8 cellular contexts compared by ENCODE assay signal in genomic region chr11:111429066-111429506, GRCh38. TPM values are rescaled to one million over a fixed set of nuclear protein-coding genes. Genes with fewer than 3 reads are reported as not detected.
DNase-seq lines count a peak whose midpoint lies in the region; ATAC-seq and TF ChIP-seq lines count a peak whose summit lies in the region.

No MANE protein-coding gene starts in this region.

- H3K4me1 ChIP-seq in body of pancreas (peaks cover 5% of the 10 kb centered on the region), left lung (no peaks in the 10 kb centered on the region)

- TF ChIP-seq CTCF in body of pancreas (IDR thresholded peaks at IDR 0.05), result peak; percentile 58 to 82 (median 75)
- peak; percentile 48 to 64 for TF ChIP-seq CTCF in left lung (IDR thresholded peaks at IDR 0.05)
- TF ChIP-seq CTCF in natural killer cell (IDR thresholded peaks at IDR 0.05), result no peak

- peaks cover 7 to 15% of the 10 kb centered on the region in 2 donors for H3K27me3 Mint-ChIP-seq in natural killer cell (ENCODE audit: low read depth in 2 of 2)

- DNase-seq in CMK (ENCODE audit: low read depth), result peak; percentile 48
- DNase-seq in HS-27A (ENCODE audit: low read depth), result peak; percentile 17
- DNase-seq in T follicular helper cell (ENCODE audit: low read depth), result peak; percentile 32
- peak; percentile 64 to 79 (median 76) for DNase-seq in body of pancreas
- no peak for DNase-seq in left lung
- DNase-seq in stimulated activated CD8-positive, alpha-beta memory T cell treated with anti-CD3 and anti-CD28 coated beads, Interleukin-7, amount 100 ng/mL, for 4 hours (ENCODE audit: low read depth in 2 of 2), result peak; percentile 8 to 26
- no peak for DNase-seq in natural killer cell

- TF ChIP-seq POLR2A in body of pancreas (IDR thresholded peaks at IDR 0.05), result no peak

- no peaks in the 10 kb centered on the region for H3K4me1 Mint-ChIP-seq in natural killer cell

- intact Hi-C loops in body of pancreas (cut with DNase I), result loop anchor here (5.0 kb wide), 1 partner anchor 147 kb away; no protein-coding TSS in a partner anchor
- intact Hi-C loops in left lung (cut with DNase I), result loop anchor here in 1 of 2 donors (5.0 kb wide), 1 partner anchor 147 kb away; no protein-coding TSS in a partner anchor
- intact Hi-C loops in natural killer cell (cut with micrococcal nuclease), result no loop called here

- H3K9me3 ChIP-seq in body of pancreas, result no peaks in the 10 kb centered on the region
- no peaks in the 10 kb centered on the region for H3K9me3 ChIP-seq in left lung

- H3K27ac ChIP-seq in body of pancreas, result no peak overlapping the region
- no peak overlapping the region for H3K27ac ChIP-seq in left lung

- WGBS in body of pancreas, 2 donors, result 13 to 24% methylated on average over 7 of the region's 7 CpGs

- no peaks in the 10 kb centered on the region for H3K27me3 ChIP-seq in body of pancreas
- no peaks in the 10 kb centered on the region for H3K27me3 ChIP-seq in left lung

- H3K9me3 Mint-ChIP-seq in natural killer cell, result no peaks in the 10 kb centered on the region

- no peaks in the 10 kb centered on the region for H3K36me3 Mint-ChIP-seq in natural killer cell

- H3K36me3 ChIP-seq in body of pancreas (replicated peaks in 1 of 2; ENCODE audit: insufficient read depth in 1 of 2, low read depth in 2 of 2) (no peaks in the 10 kb centered on the region), left lung (no peaks in the 10 kb centered on the region)

- H3K4me3 ChIP-seq in body of pancreas (no peak overlapping the region), left lung (no peak overlapping the region)

- H3K4me3 Mint-ChIP-seq in natural killer cell, result no peak overlapping the region

- no peak overlapping the region for H3K27ac Mint-ChIP-seq in natural killer cell

- ATAC-seq in GM19351 (IDR thresholded peaks at IDR 0.05; ENCODE audit: unreplicated experiment) (peak; percentile 92), body of pancreas (peak; percentile 80), left lung (peak; percentile 85), natural killer cell (no peak)

RNA-seq across cellular contexts. Expression of gene POU2AF1, which starts 50.0 kb away (rescaled TPM):
- 1 to 10 TPM in 1 of 2 donors, not detected in 1; 8.9 TPM for total RNA-seq in body of pancreas
- total RNA-seq in left lung, result 1 to 10 TPM; 1.3 to 4.5 TPM
- total RNA-seq in natural killer cell, result 10 to 100 TPM in 1 of 3 donors, 1 to 10 TPM in 1, under 1 TPM in 1; 0.82 to 16.8 (median 1.1) TPM

Comparison
In these comparisons a context has a peak if more than half of its experiments do, and no peak if none do; other contexts are left out.
1. DNase-seq: peak in CMK (single experiment), HS-27A (single experiment), T follicular helper cell (single experiment), body of pancreas (4 of 4) and stimulated activated CD8-positive, alpha-beta memory T cell treated with anti-CD3 and anti-CD28 coated beads, Interleukin-7, amount 100 ng/mL, for 4 hours (2 of 2); none in left lung (0 of 2) and natural killer cell (single experiment).
2. ATAC-seq: peak in GM19351 (single experiment), body of pancreas (single experiment) and left lung (single experiment); none in natural killer cell (0 of 3).